Comparison of ENCODE assay signal across 8 cellular contexts in the genomic region with DNA sequence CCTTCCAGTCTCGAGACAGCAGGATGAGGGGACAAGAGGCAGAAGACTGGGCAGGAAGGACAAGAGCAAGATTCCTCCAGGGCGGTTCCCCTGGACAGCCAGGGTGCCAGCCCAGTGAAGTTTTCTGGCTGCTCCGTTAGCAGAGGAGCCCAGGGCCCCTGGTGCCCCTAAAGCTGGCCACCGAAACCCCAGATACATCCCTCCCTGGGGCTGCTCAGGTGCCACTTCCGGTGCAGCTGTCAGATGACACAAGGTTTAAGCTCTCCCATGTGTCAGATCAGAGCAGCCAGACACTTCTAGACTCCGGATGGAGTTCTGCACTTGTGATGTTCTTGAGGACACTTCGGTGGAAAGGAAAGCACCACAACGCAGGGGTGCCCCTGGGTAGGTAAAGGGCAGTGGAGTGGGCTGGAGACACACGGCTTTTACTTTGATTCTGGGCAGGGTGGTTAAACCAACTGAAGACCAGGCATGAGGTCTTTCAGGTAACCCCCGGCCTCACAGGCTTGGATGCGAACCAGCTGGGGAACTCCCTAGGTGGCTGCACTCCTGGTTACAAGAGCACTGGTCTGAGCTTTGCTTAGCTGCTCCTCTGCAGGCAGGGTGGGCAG.
DNase-seq lines count a peak whose midpoint lies in the region; ATAC-seq and TF ChIP-seq lines count a peak whose summit lies in the region.

No MANE protein-coding gene starts in this region.

- H3K4me1 Mint-ChIP-seq in brain = peaks cover 74% of the 10 kb centered on the region
- H3K4me1 Mint-ChIP-seq in stimulated activated naive CD8-positive, alpha-beta T cell treated with anti-CD3 and anti-CD28 coated beads, Interleukin-15, amount 100 ng/mL, for 72 hours = no peaks in the 10 kb centered on the region

- peak overlapping the region; percentile 72 for H3K9ac ChIP-seq in Loucy (ENCODE audit: low read depth, low read length, poor library complexity, severe bottlenecking)

- no peak overlapping the region for H2AFZ ChIP-seq in Loucy (ENCODE audit: low read length)

- no peak for DNase-seq in GM12864 (ENCODE audit: low read depth)
- peak; percentile 62 to 80 for DNase-seq in stimulated activated naive CD8-positive, alpha-beta T cell treated with anti-CD3 and anti-CD28 coated beads, Interleukin-15, amount 100 ng/mL, for 72 hours
- DNase-seq in ecto neural progenitor cell (ENCODE audit: low spot score) = no peak
- DNase-seq in A172 (ENCODE audit: low spot score) = no peak
- DNase-seq in GM03348 (ENCODE audit: low spot score) = no peak

- H3K27ac Mint-ChIP-seq in brain = peak overlapping the region; percentile 38 to 92 (median 77)
- peak overlapping the region; percentile 90 to 91 for H3K27ac Mint-ChIP-seq in stimulated activated naive CD8-positive, alpha-beta T cell treated with anti-CD3 and anti-CD28 coated beads, Interleukin-15, amount 100 ng/mL, for 72 hours

- H4K20me1 ChIP-seq in Loucy (ENCODE audit: insufficient read depth, low read length, poor library complexity, severe bottlenecking) = no peaks in the 10 kb centered on the region

- H3K9me3 ChIP-seq in Loucy (ENCODE audit: insufficient read depth, low read depth, low read length) = no peaks in the 10 kb centered on the region

- no peaks in the 10 kb centered on the region for H3K9me3 Mint-ChIP-seq in brain
- H3K9me3 Mint-ChIP-seq in stimulated activated naive CD8-positive, alpha-beta T cell treated with anti-CD3 and anti-CD28 coated beads, Interleukin-15, amount 100 ng/mL, for 72 hours = no peaks in the 10 kb centered on the region

- H3F3A ChIP-seq in Loucy (ENCODE audit: low read depth) = no peaks in the 10 kb centered on the region

- no peaks in the 10 kb centered on the region for H3K36me3 Mint-ChIP-seq in brain

- peak overlapping the region; percentile 14 for H3K4me3 ChIP-seq in GM12864 (ENCODE audit: low read depth, low read length)
- peak overlapping the region; percentile 51 for H3K4me3 ChIP-seq in Loucy (ENCODE audit: low read length, poor library complexity, severe bottlenecking)

- peaks cover 7% of the 10 kb centered on the region for H3K27me3 Mint-ChIP-seq in brain
- no peaks in the 10 kb centered on the region for H3K27me3 Mint-ChIP-seq in stimulated activated naive CD8-positive, alpha-beta T cell treated with anti-CD3 and anti-CD28 coated beads, Interleukin-15, amount 100 ng/mL, for 72 hours

- H3K27me3 ChIP-seq in Loucy (ENCODE audit: insufficient read depth, low read length, poor library complexity, severe bottlenecking) = no peaks in the 10 kb centered on the region

- ATAC-seq in GM21619 (IDR thresholded peaks at IDR 0.05; ENCODE audit: unreplicated experiment) = peak; percentile 80
- ATAC-seq in stimulated activated naive CD8-positive, alpha-beta T cell treated with anti-CD3 and anti-CD28 coated beads, Interleukin-15, amount 100 ng/mL, for 72 hours = peak; percentile 91

- H3K4me1 ChIP-seq in Loucy (ENCODE audit: insufficient read depth, low read length, poor library complexity, severe bottlenecking) = peaks cover 47% of the 10 kb centered on the region

- peaks cover 10% of the 10 kb centered on the region for H3K79me2 ChIP-seq in Loucy (ENCODE audit: insufficient read depth, low read length)

- TF ChIP-seq CTCF in GM12864 (IDR thresholded peaks at IDR 0.05; ENCODE audit: low read depth, low read length, missing control alignments) (no peak), Loucy (conservative IDR thresholded peaks at IDR 0.05; ENCODE audit: low read length) (no peak), brain (conservative IDR thresholded peaks at IDR 0.05) (no peak)

- peaks cover 10% of the 10 kb centered on the region; the same call in 1 of the 2 replicates for H3K36me3 ChIP-seq in Loucy (ENCODE audit: insufficient read depth, low read length)

- peak overlapping the region; percentile 77 for H3K4me2 ChIP-seq in Loucy (ENCODE audit: low read depth, low read length, poor library complexity, severe bottlenecking)

- no peak overlapping the region for H3K4me3 Mint-ChIP-seq in brain
- peak overlapping the region; percentile 90 to 93 for H3K4me3 Mint-ChIP-seq in stimulated activated naive CD8-positive, alpha-beta T cell treated with anti-CD3 and anti-CD28 coated beads, Interleukin-15, amount 100 ng/mL, for 72 hours

- H3K9me2 ChIP-seq in Loucy (replicated peaks; ENCODE audit: low read depth, low read length) = no peaks in the 10 kb centered on the region

Comparison
In these comparisons a context has a peak if more than half of its experiments do, and no peak if none do; other contexts are left out.
1. DNase-seq: peak in stimulated activated naive CD8-positive, alpha-beta T cell treated with anti-CD3 and anti-CD28 coated beads, Interleukin-15, amount 100 ng/mL, for 72 hours (2 of 2); none in GM12864 (single experiment), ecto neural progenitor cell (single experiment), A172 (single experiment) and GM03348 (single experiment).
2. H3K4me3 Mint-ChIP-seq: peak in stimulated activated naive CD8-positive, alpha-beta T cell treated with anti-CD3 and anti-CD28 coated beads, Interleukin-15, amount 100 ng/mL, for 72 hours (2 of 2); none in brain (0 of 5).